Comparison of ENCODE assay signal across 8 cellular contexts in genomic region chr1:94805912-94806311, GRCh38.
A peak's percentile ranks its signal among the peaks of the same experiment; 100 is the strongest.
DNase-seq lines count a peak whose midpoint lies in the region; ATAC-seq and TF ChIP-seq lines count a peak whose summit lies in the region.

No MANE protein-coding gene starts in this region.

- DNase-seq in DMS53 (lab: John Stamatoyannopoulos, UW) (peak; percentile 83), NCI-H1694 (lab: John Stamatoyannopoulos, UW) (peak; percentile 85), cerebellar nuclear complex (lab: John Stamatoyannopoulos, UW) (peak; percentile 31 to 51), left kidney (ENCODE audit: low read depth, low spot score) (peak; percentile 79)
- peak; percentile 20 to 27 for DNase-seq in stimulated activated CD4-positive, alpha-beta T cell treated with anti-CD3 and anti-CD28 coated beads, Interleukin-4, amount 100 ng/mL, for 48 hours (ENCODE audit: low read depth in 2 of 2)

- H3K4me3 ChIP-seq in WI38 (ENCODE audit: low read depth, low read length) = peak overlapping the region; percentile 35; the same call in 1 of the 2 replicates

- ATAC-seq in GM21528 (IDR thresholded peaks at IDR 0.05; ENCODE audit: low FRiP score, unreplicated experiment) (peak; percentile 61), GM21825 (IDR thresholded peaks at IDR 0.05; ENCODE audit: unreplicated experiment) (no peak)

- TF ChIP-seq CTCF in WI38 (IDR thresholded peaks at IDR 0.05; ENCODE audit: low read depth, low read length) = peak; percentile 97

Comparison
In these comparisons a context has a peak if more than half of its experiments do, and no peak if none do; other contexts are left out.
1. DNase-seq: peak in every context shown above with its lines; median percentile 85 in NCI-H1694; 83 in DMS53; 79 in left kidney; 41 in cerebellar nuclear complex; 24 in stimulated activated CD4-positive, alpha-beta T cell treated with anti-CD3 and anti-CD28 coated beads, Interleukin-4, amount 100 ng/mL, for 48 hours.